Comparison of ENCODE assay signal across 8 cellular contexts in the genomic region with DNA sequence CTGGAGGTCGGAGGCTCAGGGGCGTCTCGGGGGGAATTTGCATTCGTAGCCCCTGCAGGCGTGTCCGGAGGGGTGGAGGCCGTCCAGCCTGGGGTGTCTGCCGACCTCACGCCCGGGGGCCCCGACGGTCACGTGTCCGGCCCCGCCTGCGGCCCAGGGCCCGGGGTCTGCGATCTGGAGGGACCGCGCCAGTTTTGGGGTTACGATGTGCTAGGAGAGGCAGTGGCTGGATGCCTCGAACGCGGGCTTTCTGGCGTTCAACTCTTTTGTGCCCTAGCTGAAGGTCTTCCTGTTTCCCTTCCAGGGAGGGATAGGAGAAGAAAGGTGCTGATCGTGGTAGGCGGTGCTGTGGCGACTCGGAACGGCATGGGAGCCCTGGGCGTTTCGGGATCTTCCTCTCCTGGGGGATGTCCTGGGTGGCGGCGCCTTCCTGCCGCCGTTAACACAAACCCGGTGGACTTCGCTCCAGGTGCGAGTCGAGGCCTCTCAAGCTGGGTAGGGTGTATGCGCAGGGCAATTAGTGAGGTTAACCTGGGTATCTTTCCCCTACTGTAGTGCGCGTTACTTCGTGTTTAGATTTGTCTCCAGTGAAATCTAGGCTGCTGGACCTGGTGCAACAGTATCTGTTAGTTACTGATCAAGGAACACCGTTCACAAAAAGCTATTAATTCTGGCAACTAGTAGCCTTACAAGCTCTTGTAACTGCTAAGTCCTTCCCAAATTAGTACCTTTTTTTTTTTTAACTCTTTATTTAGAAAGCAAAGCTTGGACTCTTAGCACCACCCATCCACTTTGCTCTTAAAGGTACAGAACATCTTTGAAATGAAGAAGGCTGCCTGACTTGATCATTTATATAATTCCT. TPM values are rescaled to one million over a fixed set of nuclear protein-coding genes. Genes with fewer than 3 reads are reported as not detected.
DNase-seq lines count a peak whose midpoint lies in the region; ATAC-seq, FAIRE-seq and TF ChIP-seq lines count a peak whose summit lies in the region.

No MANE protein-coding gene starts in this region.

- H3K4me3 ChIP-seq in gastroesophageal sphincter (peak overlapping the region; percentile 62 to 95), pancreas (peak overlapping the region; percentile 66 to 99 (median 84))

- intact Hi-C loops in activated T-helper 1 cell treated with anti-CD3 and anti-CD28 coated beads, Interleukin-12 subunit alpha, Interleukin-12 subunit beta, Interleukin-2, Interleukin-4 antibody, amounts not matched to agents 30 ng/mL and 10 ng/mL and 1 ng/mL, durations not matched to agents 14 hours and 24 hours and 36 hours (cut with micrococcal nuclease), result loop anchor here (10.0 kb wide), 1 partner anchor 1429 kb away; a partner anchor contains a TSS
- intact Hi-C loops in pancreas (cut with DNase I), result no loop called here

- peaks cover 3% of the 10 kb centered on the region for H3K27me3 Mint-ChIP-seq in activated T-helper 1 cell treated with anti-CD3 and anti-CD28 coated beads, Interleukin-12 subunit alpha, Interleukin-12 subunit beta, Interleukin-2, Interleukin-4 antibody, amounts not matched to agents 30 ng/mL and 10 ng/mL and 1 ng/mL, durations not matched to agents 14 hours and 24 hours and 36 hours (ENCODE audit: insufficient read depth)

- no peaks in the 10 kb centered on the region for H3K27me3 ChIP-seq in gastroesophageal sphincter
- no peaks in the 10 kb centered on the region for H3K27me3 ChIP-seq in pancreas

- peaks cover 5% of the 10 kb centered on the region for H3K36me3 Mint-ChIP-seq in activated T-helper 1 cell treated with anti-CD3 and anti-CD28 coated beads, Interleukin-12 subunit alpha, Interleukin-12 subunit beta, Interleukin-2, Interleukin-4 antibody, amounts not matched to agents 30 ng/mL and 10 ng/mL and 1 ng/mL, durations not matched to agents 14 hours and 24 hours and 36 hours (ENCODE audit: low read depth)

- H3K36me3 ChIP-seq in gastroesophageal sphincter (no peaks in the 10 kb centered on the region), pancreas (no peaks in the 10 kb centered on the region)

- peak; percentile 47 for DNase-seq in Ammon's horn (ENCODE audit: low spot score)
- peak; percentile 41 for DNase-seq in GM20000 (ENCODE audit: low spot score)
- peak; percentile 28 for DNase-seq in NCI-H748 treated with DMSO at 0.1 percent for 48 hours (lab: John Stamatoyannopoulos, UW)
- DNase-seq in activated T-helper 1 cell treated with anti-CD3 and anti-CD28 coated beads, Interleukin-12 subunit alpha, Interleukin-12 subunit beta, Interleukin-2, Interleukin-4 antibody, amounts not matched to agents 30 ng/mL and 10 ng/mL and 1 ng/mL, durations not matched to agents 14 hours and 24 hours and 36 hours (ENCODE audit: low spot score), result peak; percentile 22
- peak in 5 of 6 donors; percentile 25 to 74 (median 51) for DNase-seq in pancreas
- DNase-seq in occipital lobe (lab: John Stamatoyannopoulos, UW), result no peak

- ATAC-seq in gastroesophageal sphincter, result no peak
- peak in 3 of 4 donors; percentile 21 to 34 (median 32) for ATAC-seq in pancreas
- ATAC-seq in GM19324 (IDR thresholded peaks at IDR 0.05; ENCODE audit: low FRiP score, unreplicated experiment), result no peak

- FAIRE-seq in pancreas (lab: Jason Lieb, UNC), result no peak

- peaks cover 29% of the 10 kb centered on the region for H3K4me1 Mint-ChIP-seq in activated T-helper 1 cell treated with anti-CD3 and anti-CD28 coated beads, Interleukin-12 subunit alpha, Interleukin-12 subunit beta, Interleukin-2, Interleukin-4 antibody, amounts not matched to agents 30 ng/mL and 10 ng/mL and 1 ng/mL, durations not matched to agents 14 hours and 24 hours and 36 hours (ENCODE audit: low read depth)

- H3K9me3 ChIP-seq in gastroesophageal sphincter (no peaks in the 10 kb centered on the region), pancreas (no peaks in the 10 kb centered on the region)

- H3K4me1 ChIP-seq in gastroesophageal sphincter (peaks cover 4 to 66% (median 9%) of the 10 kb centered on the region in 3 donors), pancreas (peaks cover 13 to 21% (median 19%) of the 10 kb centered on the region in 3 donors)

- 0% methylated on average over 5 to 8 of the region's 45 CpGs for WGBS in gastroesophageal sphincter (ENCODE audit: low coverage in 1 of 2), 2 donors
- WGBS in pancreas, 2 donors, result 1% methylated on average over 45 of the region's 45 CpGs

- no peaks in the 10 kb centered on the region for H3K9me3 Mint-ChIP-seq in activated T-helper 1 cell treated with anti-CD3 and anti-CD28 coated beads, Interleukin-12 subunit alpha, Interleukin-12 subunit beta, Interleukin-2, Interleukin-4 antibody, amounts not matched to agents 30 ng/mL and 10 ng/mL and 1 ng/mL, durations not matched to agents 14 hours and 24 hours and 36 hours

- TF ChIP-seq CTCF in GM20000 (IDR thresholded peaks at IDR 0.05; ENCODE audit: extremely low read depth, missing control alignments) (no peak), gastroesophageal sphincter (IDR thresholded peaks at IDR 0.05) (peak in 1 of 4 experiments; percentile 9), pancreas (IDR thresholded peaks at IDR 0.05) (no peak)

- TF ChIP-seq POLR2A in gastroesophageal sphincter (IDR thresholded peaks at IDR 0.05), result no peak

- TF ChIP-seq EP300 in gastroesophageal sphincter (IDR thresholded peaks at IDR 0.05), result no peak

- peak overlapping the region; percentile 74 to 98 (median 94) for H3K27ac ChIP-seq in gastroesophageal sphincter
- peak overlapping the region; percentile 68 to 94 (median 90) for H3K27ac ChIP-seq in pancreas

- peak overlapping the region; percentile 54 for H3K27ac Mint-ChIP-seq in activated T-helper 1 cell treated with anti-CD3 and anti-CD28 coated beads, Interleukin-12 subunit alpha, Interleukin-12 subunit beta, Interleukin-2, Interleukin-4 antibody, amounts not matched to agents 30 ng/mL and 10 ng/mL and 1 ng/mL, durations not matched to agents 14 hours and 24 hours and 36 hours

- H3K4me3 Mint-ChIP-seq in activated T-helper 1 cell treated with anti-CD3 and anti-CD28 coated beads, Interleukin-12 subunit alpha, Interleukin-12 subunit beta, Interleukin-2, Interleukin-4 antibody, amounts not matched to agents 30 ng/mL and 10 ng/mL and 1 ng/mL, durations not matched to agents 14 hours and 24 hours and 36 hours, result peak overlapping the region; percentile 87

RNA-seq across cellular contexts. Expression of a gene that starts 1.3 kb away (rescaled TPM):
- 53.8 and 59.9 TPM in 2 replicates for total RNA-seq in activated T-helper 1 cell treated with anti-CD3 and anti-CD28 coated beads, Interleukin-12 subunit alpha, Interleukin-12 subunit beta, Interleukin-2, Interleukin-4 antibody, amounts not matched to agents 30 ng/mL and 10 ng/mL and 1 ng/mL, durations not matched to agents 14 hours and 24 hours and 36 hours
- total RNA-seq in gastroesophageal sphincter, result 100 to 1,000 TPM in 1 of 4 donors, 10 to 100 TPM in 3; 78.6 to 154 (median 95.4) TPM
- 10 to 100 TPM; 13.9 to 23.8 (median 18.0) TPM for total RNA-seq in pancreas
- polyA plus RNA-seq in pancreas, result 10 to 100 TPM in 1 of 2 donors, 1 to 10 TPM in 1; 9.8 to 12.8 TPM
- total RNA-seq in occipital lobe, result 30.3 TPM

Comparison
In these comparisons a context has a peak if more than half of its experiments do, and no peak if none do; other contexts are left out.
1. ATAC-seq: peak in pancreas (3 of 4); none in gastroesophageal sphincter (single experiment) and GM19324 (single experiment).